8 cellular contexts compared by ENCODE assay signal in genomic region chrX:54042609-54043010, GRCh38. TPM values are rescaled to one million over a fixed set of nuclear protein-coding genes. Genes with fewer than 3 reads are reported as not detected.
DNase-seq lines count a peak whose midpoint lies in the region; TF ChIP-seq lines count a peak whose summit lies in the region.

No MANE protein-coding gene starts in this region.

- in situ Hi-C loops in astrocyte of the spinal cord (cut with HindIII; ENCODE audit: low sequenced_read_pairs): no loop called here

- DNase-seq in DMS53 treated with DMSO at 0.1 percent for 48 hours (lab: John Stamatoyannopoulos, UW; ENCODE audit: unreplicated experiment) (peak; percentile 40), LHCN-M2 (ENCODE audit: low read depth) (peak; percentile 56), T-helper 1 cell (peak; percentile 7 to 33 (median 25)), astrocyte of the spinal cord (ENCODE audit: low read depth, low spot score) (peak; percentile 71), GM19240 (ENCODE audit: insufficient read length, low spot score) (no peak), mesenteric fat pad (ENCODE audit: low spot score) (no peak)

- no peak overlapping the region for H3K27ac ChIP-seq in skeletal muscle tissue (ENCODE audit: low read depth, low read length)

- peaks cover 2 to 8% (median 4%) of the 10 kb centered on the region in 3 donors for H3K4me1 ChIP-seq in skeletal muscle tissue (ENCODE audit: control insufficient read depth in 3 of 3, insufficient read depth in 3 of 3, low read length in 3 of 3)

- peaks cover 7% of the 10 kb centered on the region for H3K9me3 ChIP-seq in iPS-18c (ENCODE audit: control insufficient read depth, insufficient read depth, low read length)
- H3K9me3 ChIP-seq in skeletal muscle tissue (ENCODE audit: control insufficient read depth in 3 of 3, low read length in 3 of 3): no peaks in the 10 kb centered on the region

- peak overlapping the region in 2 of 3 donors; percentile 25 to 45 for H3K9ac ChIP-seq in skeletal muscle tissue (ENCODE audit: low read depth in 1 of 3, low read length in 3 of 3)

- H3K4me3 ChIP-seq in astrocyte of the spinal cord (ENCODE audit: low read depth, low read length) (peak overlapping the region; percentile 71), iPS-18c (ENCODE audit: insufficient read depth, low read depth, low read length) (peak overlapping the region; percentile 71; the same call in 1 of the 2 replicates), skeletal muscle tissue (ENCODE audit: low read length in 3 of 3) (peak overlapping the region; percentile 43 to 64 (median 55))

- no peaks in the 10 kb centered on the region for H3K27me3 ChIP-seq in skeletal muscle tissue (ENCODE audit: control insufficient read depth in 3 of 3, insufficient read depth in 3 of 3, low read length in 3 of 3)

- peak; percentile 41 for TF ChIP-seq CTCF in astrocyte of the spinal cord (IDR thresholded peaks at IDR 0.05; ENCODE audit: low read depth, low read length)

- H3K36me3 ChIP-seq in skeletal muscle tissue (ENCODE audit: control insufficient read depth in 3 of 3, insufficient read depth in 3 of 3, low read length in 3 of 3): peaks cover 3 to 17% (median 8%) of the 10 kb centered on the region in 3 donors

RNA-seq across cellular contexts. Expression of gene PHF8, which starts 1.7 kb away (rescaled TPM):
- 7.6 and 10.1 TPM in 2 replicates for total RNA-seq in LHCN-M2 (2014; rRNA removed)
- polyA plus RNA-seq in LHCN-M2 (2012): 5.2 TPM
- total RNA-seq in skeletal muscle tissue: 14.6 TPM
- 30.1 TPM for total RNA-seq in mesenteric fat pad

Comparison
In these comparisons a context has a peak if more than half of its experiments do, and no peak if none do; other contexts are left out.
1. DNase-seq: peak in DMS53 treated with DMSO at 0.1 percent for 48 hours (single experiment), LHCN-M2 (single experiment), T-helper 1 cell (5 of 5) and astrocyte of the spinal cord (single experiment); none in GM19240 (single experiment) and mesenteric fat pad (single experiment).
2. Peak in every context shown above with its lines, with median percentiles within 50 percentile points of each other: H3K4me3 ChIP-seq.